ENCODE assay signal across 4 cellular contexts in genomic region chr2:142087585-142087984, GRCh38. TPM values are rescaled to one million over a fixed set of nuclear protein-coding genes. Genes with fewer than 3 reads are reported as not detected.
"Had no signal": no experiment of that assay in that cellular context is flagged by ENCODE, and none has a peak within 500 bp of the region (broad histone marks: within the 10 kb centered on the region; RNA-seq: fewer than 3 reads in every experiment).

No MANE protein-coding gene starts in this region.

RNA-seq across cellular contexts. Expression of gene LRP1B, which starts 43.2 kb away (rescaled TPM):
- total RNA-seq: K562, M059J, Right ventricle myocardium inferior, RPMI7951 had no signal
- polyA plus RNA-seq: K562 had no signal
